ENCODE assay signal across 2 cellular contexts in genomic region chr12:64965920-64966319, GRCh38.
A peak's percentile ranks its signal among the peaks of the same experiment; 100 is the strongest.
TF ChIP-seq lines count a peak whose summit lies in the region.

No MANE protein-coding gene starts in this region.

TF ChIP-seq in HepG2, 621 proteins besides CTCF, POLR2A, EP300 and RAD21:
- TF ChIP-seq ZNF142 (CRISPR knock-in tag; IDR thresholded peaks at IDR 0.05) (no peak), CEBPB (IDR thresholded peaks at IDR 0.05; ENCODE audit: borderline replicate concordance, low read depth, low read length) (peak; percentile 63)
TF ChIP-seq in HepG2: peak in this region for 1.

TF ChIP-seq in GM12878, 131 proteins besides CTCF, POLR2A, EP300 and RAD21:
- TF ChIP-seq RUNX3 (IDR thresholded peaks at IDR 0.05; ENCODE audit: low read length) (peak; percentile 81), NRF1 (conservative IDR thresholded peaks at IDR 0.05; ENCODE audit: low read depth, low read length) (no peak), HCFC1 (IDR thresholded peaks at IDR 0.05; ENCODE audit: low read length) (no peak), MEF2B (IDR thresholded peaks at IDR 0.05; ENCODE audit: partially characterized antibody, poor library complexity, severe bottlenecking) (peak; percentile 22), KDM1A (IDR thresholded peaks at IDR 0.05; ENCODE audit: borderline replicate concordance) (no peak), RBBP5 (conservative IDR thresholded peaks at IDR 0.05) (no peak), NKRF (conservative IDR thresholded peaks at IDR 0.05) (no peak), SRF (IDR thresholded peaks at IDR 0.05; ENCODE audit: low read depth in 2 of 2, low read length in 2 of 2) (no peak), TCF12 (IDR thresholded peaks at IDR 0.05; ENCODE audit: low read depth, low read length) (no peak), STAT1 (conservative IDR thresholded peaks at IDR 0.05) (no peak), POLR2AphosphoS5 (IDR thresholded peaks at IDR 0.05; ENCODE audit: low read length) (no peak), JUND (IDR thresholded peaks at IDR 0.05; ENCODE audit: low read depth, low read length) (no peak), MXI1 (IDR thresholded peaks at IDR 0.05; ENCODE audit: low read depth, low read length) (no peak), HDAC2 (IDR thresholded peaks at IDR 0.05) (no peak), RCOR1 (conservative IDR thresholded peaks at IDR 0.05; ENCODE audit: low read depth, low read length) (no peak), BHLHE40 (IDR thresholded peaks at IDR 0.05; ENCODE audit: borderline replicate concordance in 1 of 2, low read depth in 2 of 2, low read length in 1 of 2) (peak in 1 of 2 experiments; percentile 12; a peak in 1 of 4 replicates), IRF4 (IDR thresholded peaks at IDR 0.05; ENCODE audit: low read depth, low read length) (0 out of 2 replicates have a peak, but pooled peaks have one; percentile 41), BCL11A (IDR thresholded peaks at IDR 0.05; ENCODE audit: low read depth, low read length) (0 out of 2 replicates have a peak, but pooled peaks have one; percentile 10), ZNF687 (IDR thresholded peaks at IDR 0.05) (no peak)
